ENCODE assay signal across 19 cellular contexts in genomic region chr6:133635447-133635846, GRCh38.
"Had no signal": no experiment of that assay in that cellular context is flagged by ENCODE, and none has a peak within 500 bp of the region (broad histone marks: within the 10 kb centered on the region; RNA-seq: fewer than 3 reads in every experiment).

No MANE protein-coding gene starts in this region.

- FAIRE-seq: RCC 7860 had no signal

- H3K9me2 ChIP-seq: SK-N-SH had no signal

- DNase-seq: KBM-7, MG63, NCI-H1092, NCI-H1105 treated with DMSO at 0.1 percent for 48 hours, NCI-H1417 treated with DMSO at 0.1 percent for 48 hours, NCI-H146, NCI-H1694 treated with DMSO at 0.1 percent for 48 hours, NCI-H1930, NCI-H2081, NCI-H2107, NCI-H2227 treated with DMSO at 0.1 percent for 48 hours, NCI-H524, NCI-H526 treated with DMSO at 0.1 percent for 48 hours, NCI-H748 treated with DMSO at 0.1 percent for 48 hours, Right ventricle myocardium superior, RPMI8226, SK-N-SH had no signal

- H3K4me3 ChIP-seq: MG63 had no signal

- H3K9ac ChIP-seq: SK-N-SH had no signal

- H3K27me3 ChIP-seq: MG63 had no signal

- H3K4me2 ChIP-seq: SK-N-SH had no signal

- H3K9me3 ChIP-seq: MG63, SK-N-SH had no signal

- H3K27ac ChIP-seq: HL-60 had no signal
